ENCODE assay signal across 21 cellular contexts in genomic region chr3:71077070-71077469, GRCh38.
DNase-seq lines count a peak whose midpoint lies in the region; ATAC-seq lines count a peak whose summit lies in the region.
"Had no signal": no experiment of that assay in that cellular context is flagged by ENCODE, and none has a peak within 500 bp of the region (broad histone marks: within the 10 kb centered on the region; RNA-seq: fewer than 3 reads in every experiment).

No MANE protein-coding gene starts in this region.

- peak overlapping the region; percentile 53 for H3K27ac Mint-ChIP-seq in activated CD8-positive, alpha-beta T cell treated with anti-CD3 and anti-CD28 coated beads, Interleukin-2, amount 10 ng/mL, durations not matched to agents 7 days and 5 days
- H3K27ac Mint-ChIP-seq in immature natural killer cell: peak overlapping the region; percentile 9 to 71 (median 42)
- H3K27ac Mint-ChIP-seq: activated CD8-positive, alpha-beta memory T cell treated with anti-CD3 and anti-CD28 coated beads, Interleukin-2, amount 10 ng/mL, durations not matched to agents 7 days and 5 days; dendritic cell treated with granulocyte-macrophage colony-stimulating factor and Interleukin-4, amounts not matched to agents 40 ng/mL and 50 ng/mL, for 4 days; T-helper 17 cell; WTC11 had no signal

- H3K4me3 Mint-ChIP-seq in activated CD8-positive, alpha-beta T cell treated with anti-CD3 and anti-CD28 coated beads, Interleukin-2, amount 10 ng/mL, durations not matched to agents 7 days and 5 days: no peak overlapping the region
- H3K4me3 Mint-ChIP-seq in immature natural killer cell: no peak overlapping the region
- H3K4me3 Mint-ChIP-seq: activated CD8-positive, alpha-beta memory T cell treated with anti-CD3 and anti-CD28 coated beads, Interleukin-2, amount 10 ng/mL, durations not matched to agents 7 days and 5 days; dendritic cell treated with granulocyte-macrophage colony-stimulating factor and Interleukin-4, amounts not matched to agents 40 ng/mL and 50 ng/mL, for 4 days; WTC11 had no signal

- H3K9me2 ChIP-seq in GM23248 (ENCODE audit: insufficient read depth): no peaks in the 10 kb centered on the region

- no peak for ATAC-seq in activated CD8-positive, alpha-beta T cell treated with anti-CD3 and anti-CD28 coated beads, Interleukin-2, amount 10 ng/mL, durations not matched to agents 7 days and 5 days
- no peak for ATAC-seq in GM19397 (IDR thresholded peaks at IDR 0.05; ENCODE audit: unreplicated experiment)
- ATAC-seq: activated CD8-positive, alpha-beta memory T cell treated with anti-CD3 and anti-CD28 coated beads, Interleukin-2, amount 10 ng/mL, durations not matched to agents 7 days and 5 days; left ventricle myocardium superior; T-helper 17 cell; WTC11 had no signal

- in situ Hi-C loops in GM23248 (cut with MboI): no loop called here

- peaks cover 29% of the 10 kb centered on the region for H3F3A ChIP-seq in GM23248 (ENCODE audit: insufficient read depth)

- H3K79me2 ChIP-seq in GM23248 (ENCODE audit: insufficient read depth): peaks cover 18% of the 10 kb centered on the region; the same call in 1 of the 2 replicates
- H3K79me2 ChIP-seq: parathyroid adenoma had no signal

- H3K4me3 ChIP-seq in GM23248 (no peak overlapping the region), skeletal muscle satellite cell (ENCODE audit: low read length) (no peak overlapping the region), H7 (ENCODE audit: insufficient read depth, low read depth, low read length) (no peak overlapping the region)
- H3K4me3 ChIP-seq: SJCRH30, suprapubic skin had no signal

- peaks cover 33% of the 10 kb centered on the region for H3K36me3 Mint-ChIP-seq in activated CD8-positive, alpha-beta T cell treated with anti-CD3 and anti-CD28 coated beads, Interleukin-2, amount 10 ng/mL, durations not matched to agents 7 days and 5 days (ENCODE audit: low read depth)
- H3K36me3 Mint-ChIP-seq in immature natural killer cell: peaks cover 0 to 4% (median 3%) of the 10 kb centered on the region in 3 donors
- H3K36me3 Mint-ChIP-seq: WTC11 had no signal

- DNase-seq in GM23248 (no peak), immature natural killer cell (no peak), AG08396 (ENCODE audit: low spot score) (no peak), H7 (no peak)
- no peak for DNase-seq in activated CD8-positive, alpha-beta T cell treated with anti-CD3 and anti-CD28 coated beads, Interleukin-2, amount 10 ng/mL, durations not matched to agents 7 days and 5 days
- DNase-seq: activated CD8-positive, alpha-beta memory T cell treated with anti-CD3 and anti-CD28 coated beads, Interleukin-2, amount 10 ng/mL, durations not matched to agents 7 days and 5 days; activated gamma-delta T cell; BE2C; GDM1; left ventricle myocardium superior; NCI-H2081; NCI-H524 treated with DMSO at 0.1 percent for 48 hours; SJCRH30; stimulated activated CD4-positive, alpha-beta T cell treated with anti-CD3 and anti-CD28 coated beads, Interleukin-2, amount 100 ng/mL, for 48 hours; T-helper 17 cell had no signal

- H3K9me3 Mint-ChIP-seq in activated CD8-positive, alpha-beta T cell treated with anti-CD3 and anti-CD28 coated beads, Interleukin-2, amount 10 ng/mL, durations not matched to agents 7 days and 5 days (ENCODE audit: insufficient read depth): no peaks in the 10 kb centered on the region
- no peaks in the 10 kb centered on the region for H3K9me3 Mint-ChIP-seq in immature natural killer cell
- H3K9me3 Mint-ChIP-seq: dendritic cell treated with granulocyte-macrophage colony-stimulating factor and Interleukin-4, amounts not matched to agents 40 ng/mL and 50 ng/mL, for 4 days; WTC11 had no signal

- no peaks in the 10 kb centered on the region for H3K9me3 ChIP-seq in GM23248 (ENCODE audit: low read depth)
- H3K9me3 ChIP-seq in skeletal muscle satellite cell (replicated peaks; ENCODE audit: low read length): no peaks in the 10 kb centered on the region
- H3K9me3 ChIP-seq: BE2C, SJCRH30, suprapubic skin had no signal

- no peaks in the 10 kb centered on the region for H3K27me3 ChIP-seq in GM23248 (replicated peaks; ENCODE audit: insufficient read depth)
- H3K27me3 ChIP-seq in skeletal muscle satellite cell (ENCODE audit: control insufficient read depth, insufficient read depth, low read length): no peaks in the 10 kb centered on the region
- H3K27me3 ChIP-seq in H7 (ENCODE audit: control insufficient read depth, insufficient read depth, low read length): no peaks in the 10 kb centered on the region
- H3K27me3 ChIP-seq: BE2C, SJCRH30, suprapubic skin had no signal

- H3K4me2 ChIP-seq in GM23248 (ENCODE audit: unreplicated experiment) (peak overlapping the region; percentile 54), skeletal muscle satellite cell (ENCODE audit: low read length) (no peak overlapping the region)

- CTCF ChIA-PET in activated CD8-positive, alpha-beta T cell treated with anti-CD3 and anti-CD28 coated beads, Interleukin-2, amount 10 ng/mL, durations not matched to agents 7 days and 5 days (lab: Charles Lee): interaction anchor here (0.8 to 1.7 kb wide), 5 partner anchors 9 to 227 kb away, joined by 3 to 7 read pairs (median 5); no protein-coding TSS in a partner anchor

- H3K27me3 Mint-ChIP-seq in activated CD8-positive, alpha-beta T cell treated with anti-CD3 and anti-CD28 coated beads, Interleukin-2, amount 10 ng/mL, durations not matched to agents 7 days and 5 days (ENCODE audit: low read depth): no peaks in the 10 kb centered on the region
- no peaks in the 10 kb centered on the region for H3K27me3 Mint-ChIP-seq in immature natural killer cell (ENCODE audit: low read depth in 3 of 3)
- H3K27me3 Mint-ChIP-seq: activated CD8-positive, alpha-beta memory T cell treated with anti-CD3 and anti-CD28 coated beads, Interleukin-2, amount 10 ng/mL, durations not matched to agents 7 days and 5 days; dendritic cell treated with granulocyte-macrophage colony-stimulating factor and Interleukin-4, amounts not matched to agents 40 ng/mL and 50 ng/mL, for 4 days; T-helper 17 cell had no signal

- H3K9ac ChIP-seq in GM23248 (no peak overlapping the region), skeletal muscle satellite cell (ENCODE audit: low read depth, low read length) (peak overlapping the region; percentile 27)
- H3K9ac ChIP-seq: parathyroid adenoma had no signal

- H3K4me1 ChIP-seq in GM23248 (ENCODE audit: insufficient read depth) (peaks cover 24% of the 10 kb centered on the region), skeletal muscle satellite cell (ENCODE audit: control insufficient read depth, insufficient read depth, low read length) (peaks cover 77% of the 10 kb centered on the region)
- H3K4me1 ChIP-seq: BE2C, parathyroid adenoma, SJCRH30, suprapubic skin had no signal

- peak overlapping the region; percentile 26 for H3K27ac ChIP-seq in GM23248
- H3K27ac ChIP-seq: parathyroid adenoma, SJCRH30, suprapubic skin had no signal

- H3K4me1 Mint-ChIP-seq in activated CD8-positive, alpha-beta T cell treated with anti-CD3 and anti-CD28 coated beads, Interleukin-2, amount 10 ng/mL, durations not matched to agents 7 days and 5 days (ENCODE audit: low read depth): peaks cover 76% of the 10 kb centered on the region
- peaks cover 78 to 91% of the 10 kb centered on the region in 2 donors for H3K4me1 Mint-ChIP-seq in immature natural killer cell

- H2AFZ ChIP-seq in GM23248: no peak overlapping the region
- H2AFZ ChIP-seq: parathyroid adenoma had no signal

- no peaks in the 10 kb centered on the region for H4K20me1 ChIP-seq in GM23248 (ENCODE audit: insufficient read depth)

- POLR2A ChIA-PET in activated CD8-positive, alpha-beta T cell treated with anti-CD3 and anti-CD28 coated beads, Interleukin-2, amount 10 ng/mL, durations not matched to agents 7 days and 5 days (lab: Charles Lee): interaction anchor here (1.0 to 1.2 kb wide), 2 partner anchors 9 to 53 kb away, joined by 3 read pairs; no protein-coding TSS in a partner anchor

- H3K36me3 ChIP-seq in GM23248 (ENCODE audit: low read depth) (no peaks in the 10 kb centered on the region), skeletal muscle satellite cell (ENCODE audit: insufficient read depth, low read length) (no peaks in the 10 kb centered on the region), H7 (replicated peaks; ENCODE audit: control insufficient read depth, insufficient read depth, low read length) (no peaks in the 10 kb centered on the region)
- H3K36me3 ChIP-seq: BE2C, SJCRH30, suprapubic skin had no signal

- whole genome bisulfite sequencing in GM23248 (ENCODE audit: low coverage in 1 of 2, low lambda C conversion rate in 2 of 2, missing lambda C conversion rate in 2 of 2), 2 experiments: 94% methylated on average over 3 of the region's 3 CpGs
